In genomic region chr2:71592181-71592711, GRCh38 we compare ENCODE assay signal across 16 cellular contexts.
A peak's percentile ranks its signal among the peaks of the same experiment; 100 is the strongest.
DNase-seq lines count a peak whose midpoint lies in the region; ATAC-seq and TF ChIP-seq lines count a peak whose summit lies in the region.
"Had no signal": no experiment of that assay in that cellular context is flagged by ENCODE, and none has a peak within 500 bp of the region (broad histone marks: within the 10 kb centered on the region; RNA-seq: fewer than 3 reads in every experiment).

No MANE protein-coding gene starts in this region.

- TF ChIP-seq CTCF in osteoblast (IDR thresholded peaks at IDR 0.05; ENCODE audit: extremely low read depth, low read depth, low read length) (no peak), foreskin keratinocyte (conservative IDR thresholded peaks at IDR 0.05) (no peak)

- H3K4me1 ChIP-seq in BLaER1 treated with 17β-estradiol and CSF1 and Interleukin-3, amounts not matched to agents 10 nM and 100 nM = peaks cover 12 to 56% (median 40%) of the 10 kb centered on the region in 10 experiments
- H3K4me1 ChIP-seq in SJSA1 (replicated peaks) (peaks cover 31% of the 10 kb centered on the region), osteoblast (ENCODE audit: insufficient read depth, low read length) (no peaks in the 10 kb centered on the region), GM23248 (ENCODE audit: insufficient read depth) (no peaks in the 10 kb centered on the region), foreskin keratinocyte (no peaks in the 10 kb centered on the region)

- H4K20me1 ChIP-seq in BLaER1 treated with 17β-estradiol and CSF1 and Interleukin-3, amounts not matched to agents 10 nM and 100 nM = peaks cover 0 to 49% (median under 1%) of the 10 kb centered on the region in 11 experiments; a peak in 8 of 22 replicates
- no peaks in the 10 kb centered on the region for H4K20me1 ChIP-seq in osteoblast (ENCODE audit: insufficient read depth, low read length)
- H4K20me1 ChIP-seq in GM23248 (ENCODE audit: insufficient read depth) = no peaks in the 10 kb centered on the region

- in situ Hi-C loops in GM23248 (cut with MboI) = no loop called here

- peak overlapping the region; percentile 23 to 92 (median 81); a peak in 21 of 22 replicates for H3K4me2 ChIP-seq in BLaER1 treated with 17β-estradiol and CSF1 and Interleukin-3, amounts not matched to agents 10 nM and 100 nM
- H3K4me2 ChIP-seq in osteoblast (ENCODE audit: insufficient read depth, low read length) = no peak overlapping the region
- H3K4me2 ChIP-seq in GM23248 (ENCODE audit: unreplicated experiment) = no peak overlapping the region
- H3K4me2 ChIP-seq: KMS-11 had no signal

- H3K9me2 ChIP-seq in GM23248 (ENCODE audit: insufficient read depth) = no peaks in the 10 kb centered on the region

- peak overlapping the region in 1 of 10 experiments; percentile 25; a peak in 2 of 20 replicates for H3K4me3 ChIP-seq in BLaER1 treated with 17β-estradiol and CSF1 and Interleukin-3, amounts not matched to agents 10 nM and 100 nM
- no peak overlapping the region for H3K4me3 ChIP-seq in SJSA1
- H3K4me3 ChIP-seq in osteoblast (ENCODE audit: insufficient read depth, low read length) = no peak overlapping the region
- H3K4me3 ChIP-seq in GM23248 = no peak overlapping the region

- intact Hi-C loops in left ventricle myocardium superior (cut with micrococcal nuclease) = no loop called here

- H3K9me3 ChIP-seq in BLaER1 treated with 17β-estradiol and CSF1 and Interleukin-3, amounts not matched to agents 10 nM and 100 nM (replicated peaks in 1 of 11) = no peaks in the 10 kb centered on the region
- H3K9me3 ChIP-seq in SJSA1 (replicated peaks) (no peaks in the 10 kb centered on the region), osteoblast (ENCODE audit: low read depth, low read length) (no peaks in the 10 kb centered on the region), GM23248 (ENCODE audit: low read depth) (no peaks in the 10 kb centered on the region)

- no peaks in the 10 kb centered on the region for H3F3A ChIP-seq in GM23248 (ENCODE audit: insufficient read depth)

- H3K79me2 ChIP-seq in osteoblast (ENCODE audit: insufficient read depth, low read length) (no peaks in the 10 kb centered on the region), GM23248 (ENCODE audit: insufficient read depth) (no peaks in the 10 kb centered on the region)

- peaks cover 0 to 52% (median 0%) of the 10 kb centered on the region in 11 experiments; a peak in 9 of 22 replicates for H3K36me3 ChIP-seq in BLaER1 treated with 17β-estradiol and CSF1 and Interleukin-3, amounts not matched to agents 10 nM and 100 nM
- H3K36me3 ChIP-seq in SJSA1 = peaks cover 3% of the 10 kb centered on the region; the same call in 1 of the 2 replicates
- H3K36me3 ChIP-seq in osteoblast (ENCODE audit: insufficient read depth, low read length) = no peaks in the 10 kb centered on the region
- no peaks in the 10 kb centered on the region for H3K36me3 ChIP-seq in GM23248 (ENCODE audit: low read depth)

- peak overlapping the region in 3 of 11 experiments; percentile 36 to 44 (median 38); a peak in 5 of 22 replicates for H3K27ac ChIP-seq in BLaER1 treated with 17β-estradiol and CSF1 and Interleukin-3, amounts not matched to agents 10 nM and 100 nM
- H3K27ac ChIP-seq in SJSA1 (no peak overlapping the region), osteoblast (ENCODE audit: low read depth, low read length) (no peak overlapping the region), GM23248 (no peak overlapping the region), foreskin keratinocyte (no peak overlapping the region)
- H3K27ac ChIP-seq: KMS-11, RWPE1 had no signal

- WGBS in GM23248 (ENCODE audit: low coverage in 1 of 2, low lambda C conversion rate in 2 of 2, missing lambda C conversion rate in 2 of 2), 2 experiments = 71 to 81% methylated on average over 10 to 12 of the region's 12 CpGs

- ATAC-seq in left ventricle myocardium superior (peak; percentile 29), GM21619 (IDR thresholded peaks at IDR 0.05; ENCODE audit: unreplicated experiment) (no peak), foreskin keratinocyte (no peak)
- ATAC-seq: naive thymus-derived CD8-positive, alpha-beta T cell had no signal

- H2AFZ ChIP-seq in osteoblast (ENCODE audit: low read length) = peak overlapping the region; percentile 22
- no peak overlapping the region for H2AFZ ChIP-seq in GM23248

- H3K27me3 ChIP-seq in BLaER1 treated with 17β-estradiol and CSF1 and Interleukin-3, amounts not matched to agents 10 nM and 100 nM = no peaks in the 10 kb centered on the region
- no peaks in the 10 kb centered on the region for H3K27me3 ChIP-seq in SJSA1 (replicated peaks)
- peaks cover 13% of the 10 kb centered on the region for H3K27me3 ChIP-seq in osteoblast (ENCODE audit: insufficient read depth, low read length)
- peaks cover 17% of the 10 kb centered on the region; the same call in 1 of the 2 replicates for H3K27me3 ChIP-seq in GM23248 (replicated peaks; ENCODE audit: insufficient read depth)
- H3K27me3 ChIP-seq in foreskin keratinocyte = peaks cover 19% of the 10 kb centered on the region

- DNase-seq in SJSA1 (ENCODE audit: low read depth in 1 of 2, low spot score in 2 of 2) = peak; percentile 61 to 64
- DNase-seq in left ventricle myocardium superior = no peak
- DNase-seq in osteoblast (ENCODE audit: insufficient read length, low spot score, missing footprints) = peak; percentile 89
- no peak for DNase-seq in GM23248
- DNase-seq in foreskin keratinocyte = no peak
- DNase-seq in NCI-H1436 treated with DMSO at 0.1 percent for 48 hours (lab: John Stamatoyannopoulos, UW) = no peak
- DNase-seq: activated CD4-positive, alpha-beta T cell treated with anti-CD3 and anti-CD28 coated beads, Interleukin-2, amount 10 ng/mL, durations not matched to agents 7 days and 5 days; amniotic stem cell; naive thymus-derived CD8-positive, alpha-beta T cell; NCI-H1694 treated with DMSO at 0.1 percent for 48 hours; NCI-H748 treated with DMSO at 0.1 percent for 48 hours; small intestine had no signal

- H3K9ac ChIP-seq in BLaER1 treated with 17β-estradiol and CSF1 and Interleukin-3, amounts not matched to agents 10 nM and 100 nM = peak overlapping the region in 10 of 11 experiments; percentile 6 to 50 (median 22); a peak in 11 of 22 replicates
- no peak overlapping the region for H3K9ac ChIP-seq in GM23248
- H3K9ac ChIP-seq: KMS-11 had no signal

Comparison
In these comparisons a context has a peak if more than half of its experiments do, and no peak if none do; other contexts are left out.
1. H3K4me2 ChIP-seq: peak in BLaER1 treated with 17β-estradiol and CSF1 and Interleukin-3, amounts not matched to agents 10 nM and 100 nM (11 of 11); none in osteoblast (single experiment) and GM23248 (single experiment).
2. DNase-seq: peak in SJSA1 (2 of 2) and osteoblast (single experiment); none in left ventricle myocardium superior (single experiment), GM23248 (single experiment), foreskin keratinocyte (0 of 2) and NCI-H1436 treated with DMSO at 0.1 percent for 48 hours (single experiment).